In the genomic region with DNA sequence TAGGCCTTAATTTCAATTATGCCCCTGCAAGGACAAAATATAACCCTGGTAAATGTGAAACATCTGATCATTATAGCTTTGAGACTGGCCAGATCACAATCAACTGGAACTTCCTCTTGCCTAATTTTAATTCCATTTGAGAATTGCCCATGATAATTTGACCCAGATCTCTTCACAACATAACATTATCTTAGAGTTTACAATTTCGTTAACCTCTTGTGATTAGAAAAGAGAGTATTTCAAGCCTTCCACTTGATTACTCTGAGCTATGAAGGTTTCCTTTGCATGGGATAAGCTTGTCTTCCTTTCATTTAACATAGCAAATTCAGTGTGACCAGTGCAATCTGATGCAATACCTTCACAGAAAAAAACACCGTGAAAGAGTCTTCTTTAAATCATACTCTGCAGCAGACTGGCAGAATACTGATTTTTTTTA, we compare ENCODE assay signal across 13 cellular contexts.
A peak's percentile ranks its signal among the peaks of the same experiment; 100 is the strongest.
DNase-seq lines count a peak whose midpoint lies in the region; ATAC-seq, FAIRE-seq and TF ChIP-seq lines count a peak whose summit lies in the region.
"Had no signal": no experiment of that assay in that cellular context is flagged by ENCODE, and none has a peak within 500 bp of the region (broad histone marks: within the 10 kb centered on the region; RNA-seq: fewer than 3 reads in every experiment).

No MANE protein-coding gene starts in this region.

- no peaks in the 10 kb centered on the region for H4K20me1 ChIP-seq in astrocyte (ENCODE audit: insufficient read depth, low read length)

- H3K9me3 ChIP-seq in astrocyte (ENCODE audit: insufficient read depth, low read depth, low read length): no peaks in the 10 kb centered on the region

- H4K8ac ChIP-seq in mesendoderm (ENCODE audit: low read depth, low read length): no peak overlapping the region

- H3K4me3 ChIP-seq in astrocyte (ENCODE audit: insufficient read depth, low read depth, low read length) (no peak overlapping the region), mesendoderm (ENCODE audit: low read length) (no peak overlapping the region)

- no peak overlapping the region for H2AK5ac ChIP-seq in mesendoderm (ENCODE audit: low read length)

- no peak for TF ChIP-seq RAD21 in Ishikawa (IDR thresholded peaks at IDR 0.05; ENCODE audit: low read depth)

- peaks cover 0 to 2% (median 0%) of the 10 kb centered on the region in 3 donors for H3K27me3 Mint-ChIP-seq in CD14-positive monocyte (ENCODE audit: low read depth in 3 of 3)
- no peaks in the 10 kb centered on the region for H3K27me3 Mint-ChIP-seq in astrocyte (ENCODE audit: low read depth, unreplicated experiment)
- no peaks in the 10 kb centered on the region for H3K27me3 Mint-ChIP-seq in activated CD4-positive, alpha-beta T cell treated with anti-CD3 and anti-CD28 coated beads, Interleukin-2, amount 10 ng/mL, durations not matched to agents 24 days and 14 days
- H3K27me3 Mint-ChIP-seq: IgD-negative memory B cell had no signal

- H2AFZ ChIP-seq in astrocyte (ENCODE audit: low read depth, low read length): no peak overlapping the region

- H3K27me3 ChIP-seq in astrocyte (ENCODE audit: insufficient read depth, low read length) (no peaks in the 10 kb centered on the region), mesendoderm (ENCODE audit: insufficient read depth, low read length, poor library complexity) (no peaks in the 10 kb centered on the region)

- H3K4me3 Mint-ChIP-seq in CD14-positive monocyte (no peak overlapping the region), astrocyte (ENCODE audit: unreplicated experiment) (no peak overlapping the region)
- H3K4me3 Mint-ChIP-seq in activated CD4-positive, alpha-beta T cell treated with anti-CD3 and anti-CD28 coated beads, Interleukin-2, amount 10 ng/mL, durations not matched to agents 24 days and 14 days: no peak overlapping the region
- H3K4me3 Mint-ChIP-seq: IgD-negative memory B cell, mesothelial cell of epicardium had no signal

- H3K79me1 ChIP-seq in mesendoderm (ENCODE audit: low read length): no peaks in the 10 kb centered on the region

- H4K5ac ChIP-seq in mesendoderm (ENCODE audit: low read length): no peak overlapping the region

- H3K4me1 Mint-ChIP-seq in CD14-positive monocyte (peaks cover 37% of the 10 kb centered on the region), astrocyte (ENCODE audit: low read depth, unreplicated experiment) (peaks cover 10% of the 10 kb centered on the region)
- peaks cover 23% of the 10 kb centered on the region for H3K4me1 Mint-ChIP-seq in activated CD4-positive, alpha-beta T cell treated with anti-CD3 and anti-CD28 coated beads, Interleukin-2, amount 10 ng/mL, durations not matched to agents 24 days and 14 days

- no peak overlapping the region for H2BK5ac ChIP-seq in mesendoderm (ENCODE audit: low read length)

- H3K4me2 ChIP-seq in astrocyte (ENCODE audit: low read length) (no peak overlapping the region), mesendoderm (ENCODE audit: low read length) (no peak overlapping the region)

- H3K9ac ChIP-seq in astrocyte (ENCODE audit: low read length) (no peak overlapping the region), mesendoderm (ENCODE audit: low read length) (no peak overlapping the region)

- H3K9me3 Mint-ChIP-seq in CD14-positive monocyte (peaks cover 0 to 4% (median 0%) of the 10 kb centered on the region in 7 donors), astrocyte (ENCODE audit: unreplicated experiment) (no peaks in the 10 kb centered on the region)
- H3K9me3 Mint-ChIP-seq in activated CD4-positive, alpha-beta T cell treated with anti-CD3 and anti-CD28 coated beads, Interleukin-2, amount 10 ng/mL, durations not matched to agents 24 days and 14 days: no peaks in the 10 kb centered on the region
- H3K9me3 Mint-ChIP-seq: IgD-negative memory B cell, mesothelial cell of epicardium had no signal

- DNase-seq in CD14-positive monocyte (ENCODE audit: low spot score) (no peak), astrocyte (ENCODE audit: low read depth) (no peak), mesendoderm (peak; percentile 73), A172 (ENCODE audit: low spot score) (no peak), Kasumi-1 (lab: John Stamatoyannopoulos, UW) (no peak)
- no peak for DNase-seq in activated CD4-positive, alpha-beta T cell treated with anti-CD3 and anti-CD28 coated beads, Interleukin-2, amount 10 ng/mL, durations not matched to agents 24 days and 14 days
- DNase-seq: NCI-H1930; stimulated activated naive CD8-positive, alpha-beta T cell treated with anti-CD3 and anti-CD28 coated beads, Interleukin-15, Interleukin-2, amounts not matched to agents 100 U/mL and 50 U/mL, for 24 hours had no signal

- no CpG with 5 or more reads among the region's 2 CpGs for WGBS in mesendoderm (ENCODE audit: extremely low coverage, insufficient coverage, low lambda C conversion rate)

- no peak overlapping the region for H3K27ac ChIP-seq in astrocyte (ENCODE audit: low read depth, low read length)
- no peak overlapping the region for H3K27ac ChIP-seq in mesendoderm (ENCODE audit: low read depth, low read length)

- H3K27ac Mint-ChIP-seq in CD14-positive monocyte: peak overlapping the region in 4 of 7 donors; percentile 13 to 73 (median 40)
- peak overlapping the region; percentile 89 for H3K27ac Mint-ChIP-seq in astrocyte (ENCODE audit: unreplicated experiment)
- no peak overlapping the region for H3K27ac Mint-ChIP-seq in activated CD4-positive, alpha-beta T cell treated with anti-CD3 and anti-CD28 coated beads, Interleukin-2, amount 10 ng/mL, durations not matched to agents 24 days and 14 days
- H3K27ac Mint-ChIP-seq: activated T-helper 2 cell treated with anti-CD3 and anti-CD28 coated beads, Interferon-gamma antibody, Interleukin-2, Interleukin-4, amounts not matched to agents 10 μg/mL and 5 μg/mL and 100 μg/mL, durations not matched to agents 14 hours and 24 hours and 36 hours; IgD-negative memory B cell; mesothelial cell of epicardium had no signal

- no peak overlapping the region for H2BK120ac ChIP-seq in mesendoderm (ENCODE audit: low read depth, low read length)

- H3K56ac ChIP-seq in mesendoderm (ENCODE audit: low read length): no peak overlapping the region

- FAIRE-seq in astrocyte (lab: Jason Lieb, UNC): no peak

- peak overlapping the region; percentile 68 for H3K18ac ChIP-seq in mesendoderm (ENCODE audit: low read length)

- no peak for TF ChIP-seq EP300 in Ishikawa (IDR thresholded peaks at IDR 0.05; ENCODE audit: borderline replicate concordance)

- H3K4ac ChIP-seq in mesendoderm (ENCODE audit: low read depth, low read length): no peak overlapping the region

- intact Hi-C loops in CD14-positive monocyte (cut with micrococcal nuclease): no loop called here
- intact Hi-C loops in activated CD4-positive, alpha-beta T cell treated with anti-CD3 and anti-CD28 coated beads, Interleukin-2, amount 10 ng/mL, durations not matched to agents 24 days and 14 days (cut with micrococcal nuclease): no loop called here

- H3K36me3 Mint-ChIP-seq in CD14-positive monocyte: no peaks in the 10 kb centered on the region
- no peaks in the 10 kb centered on the region for H3K36me3 Mint-ChIP-seq in astrocyte (ENCODE audit: low read depth, unreplicated experiment)
- no peaks in the 10 kb centered on the region for H3K36me3 Mint-ChIP-seq in activated CD4-positive, alpha-beta T cell treated with anti-CD3 and anti-CD28 coated beads, Interleukin-2, amount 10 ng/mL, durations not matched to agents 24 days and 14 days (ENCODE audit: low read depth)
- H3K36me3 Mint-ChIP-seq: IgD-negative memory B cell, mesothelial cell of epicardium had no signal

- TF ChIP-seq CTCF in CD14-positive monocyte (IDR thresholded peaks at IDR 0.05): no peak
- no peak for TF ChIP-seq CTCF in astrocyte (IDR thresholded peaks at IDR 0.05; ENCODE audit: insufficient read depth, low read depth, low read length)

- H3K79me2 ChIP-seq in astrocyte (ENCODE audit: insufficient read depth, low read length) (no peaks in the 10 kb centered on the region), mesendoderm (ENCODE audit: control insufficient read depth, insufficient read depth, low read length) (no peaks in the 10 kb centered on the region)

- H3K36me3 ChIP-seq in astrocyte (ENCODE audit: insufficient read depth, low read length): no peaks in the 10 kb centered on the region
- H3K36me3 ChIP-seq in mesendoderm (ENCODE audit: control insufficient read depth, insufficient read depth, low read length): no peaks in the 10 kb centered on the region

- no peak overlapping the region for H3K23ac ChIP-seq in mesendoderm (ENCODE audit: low read length)

- H2BK15ac ChIP-seq in mesendoderm (replicated peaks; ENCODE audit: low read depth): no peak overlapping the region

- no peak for ATAC-seq in HG03045 (IDR thresholded peaks at IDR 0.05; ENCODE audit: unreplicated experiment)
- ATAC-seq: stimulated activated naive CD8-positive, alpha-beta T cell treated with anti-CD3 and anti-CD28 coated beads, Interleukin-15, Interleukin-2, amounts not matched to agents 100 U/mL and 50 U/mL, for 24 hours had no signal

- H3K4me1 ChIP-seq in astrocyte (ENCODE audit: insufficient read depth, low read length): peaks cover 3% of the 10 kb centered on the region
- peaks cover 3% of the 10 kb centered on the region for H3K4me1 ChIP-seq in mesendoderm (ENCODE audit: control insufficient read depth, low read depth, low read length)

TF ChIP-seq in Ishikawa, 13 proteins besides CTCF, POLR2A, EP300 and RAD21:
- no peak for TF ChIP-seq CREB1 (IDR thresholded peaks at IDR 0.05; ENCODE audit: low read depth)
- TF ChIP-seq CEBPB (IDR thresholded peaks at IDR 0.05): peak; percentile 55; the same call in 1 of the 2 replicates
